In genomic region chr6:42879372-42880239, GRCh38 we compare ENCODE assay signal across 8 cellular contexts. TPM values are rescaled to one million over a fixed set of nuclear protein-coding genes. Genes with fewer than 3 reads are reported as not detected.
DNase-seq lines count a peak whose midpoint lies in the region; ATAC-seq, FAIRE-seq and TF ChIP-seq lines count a peak whose summit lies in the region.

Gene RPL7L1 (plus strand): TSS chr6:42879616. CDS start chr6:42879911, 295 bp downstream.

- no peaks in the 10 kb centered on the region for H3K27me3 ChIP-seq in keratinocyte (ENCODE audit: control insufficient read depth, extremely low read depth, insufficient read depth, low read length)

- ATAC-seq in GM19025 (IDR thresholded peaks at IDR 0.05; ENCODE audit: low read depth, unreplicated experiment) (peak; percentile 87), HG03280 (IDR thresholded peaks at IDR 0.05; ENCODE audit: unreplicated experiment) (peak; percentile 91)

- H3K27ac ChIP-seq in keratinocyte (ENCODE audit: control insufficient read depth, insufficient read depth, low read length): peak within 1 kb of the TSS; percentile 90

- peak within 1 kb of the TSS; percentile 88 for H3K4me2 ChIP-seq in keratinocyte (ENCODE audit: control insufficient read depth, extremely low read depth, insufficient read depth, low read depth, low read length)

- peak; percentile 61 for FAIRE-seq in keratinocyte (lab: Jason Lieb, UNC)

- peak within 1 kb of the TSS; percentile 94 for H3K9ac ChIP-seq in keratinocyte (ENCODE audit: control insufficient read depth, extremely low read depth, insufficient read depth, low read length)

- peak; percentile 88 for DNase-seq in AG10803 (ENCODE audit: low read depth)
- peak; percentile 91 for DNase-seq in NCI-H345 (lab: John Stamatoyannopoulos, UW)
- DNase-seq in activated CD4-positive, CD25-positive, alpha-beta regulatory T cell treated with anti-CD3 and anti-CD28 coated beads, Interleukin-2, amount 50 U/mL, for 16 hours (ENCODE audit: low read depth, low spot score): peak; percentile 71
- DNase-seq in central memory CD4-positive, alpha-beta T cell: peak; percentile 89
- no peak for DNase-seq in keratinocyte (ENCODE audit: low read depth, low spot score)
- peak; percentile 63 to 70 for DNase-seq in stimulated activated CD4-positive, alpha-beta T cell treated with anti-CD3 and anti-CD28 coated beads, Interleukin-15, amount 100 ng/mL, for 1 hour (ENCODE audit: low read depth in 1 of 2, low spot score in 1 of 2)

- dilution Hi-C loops in keratinocyte (cut with MboI; ENCODE audit: extremely low pct_ligation_motif_present, low sequenced_read_pairs): no loop called here

- H3K9me1 ChIP-seq in keratinocyte (ENCODE audit: control insufficient read depth, extremely low read depth, insufficient read depth, low read length): no peaks in the 10 kb centered on the region

- H4K20me1 ChIP-seq in keratinocyte (ENCODE audit: control insufficient read depth, extremely low read depth, insufficient read depth, low read length): no peaks in the 10 kb centered on the region

- H2AFZ ChIP-seq in keratinocyte (ENCODE audit: control insufficient read depth, low read length): peak within 1 kb of the TSS; percentile 98

- H3K4me3 ChIP-seq in AG10803 (ENCODE audit: low read length) (peak within 1 kb of the TSS; percentile 91), keratinocyte (ENCODE audit: control insufficient read depth in 2 of 3, extremely low read depth in 1 of 3, insufficient read depth in 2 of 3, low read depth in 1 of 3, low read length in 3 of 3) (peak within 1 kb of the TSS; percentile 84 to 97 (median 85))

- H3K4me1 ChIP-seq in keratinocyte (ENCODE audit: control insufficient read depth, extremely low read depth, insufficient read depth, low read length): peaks cover 6% of the 10 kb centered on the region

- H3K9me3 ChIP-seq in keratinocyte (ENCODE audit: control insufficient read depth, low read depth, low read length): no peaks in the 10 kb centered on the region

- H3K79me2 ChIP-seq in keratinocyte (ENCODE audit: control insufficient read depth, insufficient read depth, low read length): peaks cover 48% of the 10 kb centered on the region

- peaks cover 11 to 14% of the 10 kb centered on the region in 2 experiments for H3K36me3 ChIP-seq in keratinocyte (ENCODE audit: control insufficient read depth in 2 of 2, extremely low read depth in 1 of 2, insufficient read depth in 2 of 2, low read length in 2 of 2)

- TF ChIP-seq CTCF in AG10803 (conservative IDR thresholded peaks at IDR 0.05; ENCODE audit: low read length) (0 out of 2 replicates have a peak, but pooled peaks have one; percentile 11), keratinocyte (optimal IDR thresholded peaks at IDR 0.05 in 1 of 3, IDR thresholded peaks at IDR 0.05 in 1 of 3, conservative IDR thresholded peaks at IDR 0.05 in 1 of 3; ENCODE audit: extremely low read depth in 1 of 3, insufficient read depth in 2 of 3, low read length in 3 of 3) (peak in 1 of 3 experiments; percentile 2)

RNA-seq across cellular contexts. Expression of gene RPL7L1, which starts in this region (rescaled TPM):
- polyA plus RNA-seq in keratinocyte: 61.5 to 104 TPM (median 76.8 TPM) in 3 replicates
- 55.4 TPM for polyA plus RNA-seq in keratinocyte (2011; ENCODE audit: low read depth)
- polyA plus RNA-seq in keratinocyte (2011; cell fraction: cytosol; rRNA removed): 57.5 and 81.4 TPM in 2 replicates
- polyA plus RNA-seq in keratinocyte (2011; cell fraction: nucleus; rRNA removed): 56.3 and 57.6 TPM in 2 replicates
- polyA plus RNA-seq in keratinocyte (2012; ENCODE audit: low replicate concordance): 71.4 and 104 TPM in 2 replicates
- 53.5 to 68.3 TPM (median 61.4 TPM) in 3 replicates for polyA minus RNA-seq in keratinocyte
- 34.9 TPM for polyA minus RNA-seq in keratinocyte (2011; cell fraction: cytosol; rRNA and poly(A)+ RNA removed)
- polyA minus RNA-seq in keratinocyte (2011; cell fraction: nucleus; rRNA and poly(A)+ RNA removed): 23.8 and 40.0 TPM in 2 replicates
